ENCODE assay signal across 1 cellular context in genomic region chr10:47323636-47324299, GRCh38.
TF ChIP-seq lines count a peak whose summit lies in the region.

No MANE protein-coding gene starts in this region.

TF ChIP-seq in K562, 482 proteins besides CTCF, POLR2A, EP300 and RAD21:
- TF ChIP-seq, protein P1, sequence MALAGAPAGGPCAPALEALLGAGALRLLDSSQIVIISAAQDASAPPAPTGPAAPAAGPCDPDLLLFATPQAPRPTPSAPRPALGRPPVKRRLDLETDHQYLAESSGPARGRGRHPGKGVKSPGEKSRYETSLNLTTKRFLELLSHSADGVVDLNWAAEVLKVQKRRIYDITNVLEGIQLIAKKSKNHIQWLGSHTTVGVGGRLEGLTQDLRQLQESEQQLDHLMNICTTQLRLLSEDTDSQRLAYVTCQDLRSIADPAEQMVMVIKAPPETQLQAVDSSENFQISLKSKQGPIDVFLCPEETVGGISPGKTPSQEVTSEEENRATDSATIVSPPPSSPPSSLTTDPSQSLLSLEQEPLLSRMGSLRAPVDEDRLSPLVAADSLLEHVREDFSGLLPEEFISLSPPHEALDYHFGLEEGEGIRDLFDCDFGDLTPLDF (CRISPR knock-in tag; IDR thresholded peaks at IDR 0.05) = no peak
- TF ChIP-seq NR4A1 (CRISPR knock-in tag; IDR thresholded peaks at IDR 0.05) = no peak
- TF ChIP-seq NR4A1 (tag; IDR thresholded peaks at IDR 0.05) = no peak
- no peak for TF ChIP-seq POLR2G (IDR thresholded peaks at IDR 0.05; ENCODE audit: low read depth, low read length)
- peak; percentile 87 for TF ChIP-seq MEIS2 (IDR thresholded peaks at IDR 0.05; ENCODE audit: partially characterized antibody)
- no peak for TF ChIP-seq BCLAF1 (IDR thresholded peaks at IDR 0.05; ENCODE audit: borderline replicate concordance in 1 of 2, control insufficient read depth in 1 of 2, low read depth in 2 of 2, low read length in 1 of 2)
- no peak for TF ChIP-seq MBD1 (CRISPR knock-in tag; IDR thresholded peaks at IDR 0.05)
- TF ChIP-seq, protein P2, sequence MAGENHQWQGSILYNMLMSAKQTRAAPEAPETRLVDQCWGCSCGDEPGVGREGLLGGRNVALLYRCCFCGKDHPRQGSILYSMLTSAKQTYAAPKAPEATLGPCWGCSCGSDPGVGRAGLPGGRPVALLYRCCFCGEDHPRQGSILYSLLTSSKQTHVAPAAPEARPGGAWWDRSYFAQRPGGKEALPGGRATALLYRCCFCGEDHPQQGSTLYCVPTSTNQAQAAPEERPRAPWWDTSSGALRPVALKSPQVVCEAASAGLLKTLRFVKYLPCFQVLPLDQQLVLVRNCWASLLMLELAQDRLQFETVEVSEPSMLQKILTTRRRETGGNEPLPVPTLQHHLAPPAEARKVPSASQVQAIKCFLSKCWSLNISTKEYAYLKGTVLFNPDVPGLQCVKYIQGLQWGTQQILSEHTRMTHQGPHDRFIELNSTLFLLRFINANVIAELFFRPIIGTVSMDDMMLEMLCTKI (IDR thresholded peaks at IDR 0.05; ENCODE audit: partially characterized antibody) = no peak
- 0 out of 2 replicates have a peak, but pooled peaks have one; percentile 5 for TF ChIP-seq MAFG (tag; conservative IDR thresholded peaks at IDR 0.05)
- TF ChIP-seq, protein P3, sequence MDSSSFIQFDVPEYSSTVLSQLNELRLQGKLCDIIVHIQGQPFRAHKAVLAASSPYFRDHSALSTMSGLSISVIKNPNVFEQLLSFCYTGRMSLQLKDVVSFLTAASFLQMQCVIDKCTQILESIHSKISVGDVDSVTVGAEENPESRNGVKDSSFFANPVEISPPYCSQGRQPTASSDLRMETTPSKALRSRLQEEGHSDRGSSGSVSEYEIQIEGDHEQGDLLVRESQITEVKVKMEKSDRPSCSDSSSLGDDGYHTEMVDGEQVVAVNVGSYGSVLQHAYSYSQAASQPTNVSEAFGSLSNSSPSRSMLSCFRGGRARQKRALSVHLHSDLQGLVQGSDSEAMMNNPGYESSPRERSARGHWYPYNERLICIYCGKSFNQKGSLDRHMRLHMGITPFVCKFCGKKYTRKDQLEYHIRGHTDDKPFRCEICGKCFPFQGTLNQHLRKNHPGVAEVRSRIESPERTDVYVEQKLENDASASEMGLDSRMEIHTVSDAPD (CRISPR knock-in tag; IDR thresholded peaks at IDR 0.05) = no peak
- no peak for TF ChIP-seq HSF4 (CRISPR knock-in tag; IDR thresholded peaks at IDR 0.05; ENCODE audit: borderline replicate concordance)
- no peak for TF ChIP-seq GTF2E2 (tag; IDR thresholded peaks at IDR 0.05)
- no peak for TF ChIP-seq CREBBP (IDR thresholded peaks at IDR 0.05; ENCODE audit: low read depth, low read length)
- no peak for TF ChIP-seq MAFK (IDR thresholded peaks at IDR 0.05; ENCODE audit: low read length)
- no peak for TF ChIP-seq HDAC1 (IDR thresholded peaks at IDR 0.05)
- no peak for TF ChIP-seq ZNF3 (CRISPR knock-in tag; IDR thresholded peaks at IDR 0.05)
- no peak for TF ChIP-seq FOXJ2 (tag; IDR thresholded peaks at IDR 0.05)
- TF ChIP-seq BRD9 (IDR thresholded peaks at IDR 0.05; ENCODE audit: low read depth, partially characterized antibody) = no peak
- peak; percentile 64 for TF ChIP-seq NFIC (IDR thresholded peaks at IDR 0.05)
- TF ChIP-seq SMAD2 (IDR thresholded peaks at IDR 0.05; ENCODE audit: low read depth, low read length) = no peak
- TF ChIP-seq ZNF263 (CRISPR knock-in tag; IDR thresholded peaks at IDR 0.05; ENCODE audit: borderline replicate concordance) = no peak
- 0 out of 2 replicates have a peak, but pooled peaks have one; percentile 25 for TF ChIP-seq PKNOX1 (IDR thresholded peaks at IDR 0.05)
- TF ChIP-seq, protein P4, sequence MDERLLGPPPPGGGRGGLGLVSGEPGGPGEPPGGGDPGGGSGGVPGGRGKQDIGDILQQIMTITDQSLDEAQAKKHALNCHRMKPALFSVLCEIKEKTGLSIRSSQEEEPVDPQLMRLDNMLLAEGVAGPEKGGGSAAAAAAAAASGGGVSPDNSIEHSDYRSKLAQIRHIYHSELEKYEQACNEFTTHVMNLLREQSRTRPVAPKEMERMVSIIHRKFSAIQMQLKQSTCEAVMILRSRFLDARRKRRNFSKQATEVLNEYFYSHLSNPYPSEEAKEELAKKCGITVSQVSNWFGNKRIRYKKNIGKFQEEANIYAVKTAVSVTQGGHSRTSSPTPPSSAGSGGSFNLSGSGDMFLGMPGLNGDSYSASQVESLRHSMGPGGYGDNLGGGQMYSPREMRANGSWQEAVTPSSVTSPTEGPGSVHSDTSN (CRISPR knock-in tag; IDR thresholded peaks at IDR 0.05; ENCODE audit: low read depth) = no peak
- TF ChIP-seq, protein P4 (tag; conservative IDR thresholded peaks at IDR 0.05; ENCODE audit: low read depth) = peak; percentile 88
- TF ChIP-seq FIP1L1 (IDR thresholded peaks at IDR 0.05; ENCODE audit: low read depth, low read length, poor library complexity, severe bottlenecking) = no peak
- no peak for TF ChIP-seq ZNF146 (CRISPR knock-in tag; IDR thresholded peaks at IDR 0.05; ENCODE audit: unreplicated experiment)
- no peak for TF ChIP-seq ZBED1 (IDR thresholded peaks at IDR 0.05)
